ENCODE assay signal across 3 cellular contexts in genomic region chr12:25100738-25101445, GRCh38.
TF ChIP-seq lines count a peak whose summit lies in the region.

No MANE protein-coding gene starts in this region.

TF ChIP-seq in GM12878, 131 proteins besides CTCF, POLR2A, EP300 and RAD21 (continued from another document):
- TF ChIP-seq IRF3 (IDR thresholded peaks at IDR 0.05) = no peak
TF ChIP-seq in GM12878: peak in this region for 1.

TF ChIP-seq in HepG2, 621 proteins besides CTCF, POLR2A, EP300 and RAD21 (continued from another document):
- TF ChIP-seq POLR2AphosphoS5 (IDR thresholded peaks at IDR 0.05; ENCODE audit: low read depth, low read length) (no peak), POLR2AphosphoS2 (IDR thresholded peaks at IDR 0.05; ENCODE audit: low read depth, low read length) (no peak)

TF ChIP-seq in HEK293T, 16 proteins besides CTCF, POLR2A, EP300 and RAD21 (continued from another document):
- TF ChIP-seq FOXM1 (IDR thresholded peaks at IDR 0.05; ENCODE audit: borderline replicate concordance) (no peak), ZNF384 (IDR thresholded peaks at IDR 0.05) (no peak), PKNOX1 (IDR thresholded peaks at IDR 0.05) (no peak), L3MBTL2 (conservative IDR thresholded peaks at IDR 0.05) (no peak), SUZ12 (IDR thresholded peaks at IDR 0.05) (no peak)
